Comparison of ENCODE assay signal across 19 cellular contexts in the genomic region with DNA sequence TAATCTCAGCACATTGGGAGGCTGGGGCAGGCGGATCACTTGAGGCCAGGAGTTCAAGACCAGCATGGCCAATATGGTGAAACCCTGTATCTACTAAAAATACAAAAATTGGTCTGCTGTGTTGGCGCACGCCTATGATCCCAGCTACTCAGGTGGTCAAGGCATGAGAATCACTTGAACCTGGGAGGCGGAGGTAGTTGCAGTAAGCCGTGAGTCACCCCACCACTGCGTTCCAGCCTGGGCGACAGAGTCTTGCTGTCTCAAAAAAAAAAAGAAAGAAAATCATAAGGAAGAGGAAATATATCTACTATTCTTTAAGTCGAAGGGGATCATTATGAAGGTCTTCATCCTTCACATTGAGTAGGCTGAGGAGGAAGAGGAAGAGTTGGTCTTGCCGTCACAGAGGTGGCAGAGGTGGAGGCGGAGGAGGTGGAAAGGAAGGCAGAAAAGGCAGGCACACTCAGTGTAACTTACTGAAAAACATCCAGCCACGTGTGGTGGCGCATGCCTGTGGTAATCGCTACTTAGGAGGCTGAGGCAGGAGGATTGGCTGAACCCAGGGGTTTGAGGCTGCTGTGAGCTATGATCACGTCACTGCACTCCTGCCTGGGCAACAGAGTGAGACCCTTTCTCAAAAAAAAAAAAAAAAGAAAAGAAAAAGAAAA. TPM values are rescaled to one million over a fixed set of nuclear protein-coding genes. Genes with fewer than 3 reads are reported as not detected.
DNase-seq lines count a peak whose midpoint lies in the region; ATAC-seq and TF ChIP-seq lines count a peak whose summit lies in the region.
"Had no signal": no experiment of that assay in that cellular context is flagged by ENCODE, and none has a peak within 500 bp of the region (broad histone marks: within the 10 kb centered on the region; RNA-seq: fewer than 3 reads in every experiment).

No MANE protein-coding gene starts in this region.

- peak; percentile 68 for DNase-seq in stimulated activated CD4-positive, alpha-beta T cell treated with anti-CD3 and anti-CD28 coated beads, Interleukin-15, amount 100 ng/mL, for 24 hours
- DNase-seq in stimulated activated CD4-positive, alpha-beta T cell treated with anti-CD3 and anti-CD28 coated beads, Interleukin-12 subunit alpha, Interleukin-12 subunit beta, amount 100 ng/mL, for 4 hours = no peak
- DNase-seq in activated T-cell treated with anti-CD3 and anti-CD28 coated beads, Interleukin-2, amount 50 U/mL, for 72 hours = peak; percentile 51 to 59
- DNase-seq in epithelial cell of prostate (ENCODE audit: low read depth, low spot score) = no peak
- no peak for DNase-seq in posterior cingulate gyrus
- no peak for DNase-seq in ovary
- no peak for DNase-seq in NCI-H1436 (lab: John Stamatoyannopoulos, UW)
- DNase-seq: amygdala, DMS153, dorsolateral prefrontal cortex, KG1, mesenchymal stem cell, NCI-H1930, NCI-H774, uterus had no signal

- H3K27ac ChIP-seq in epithelial cell of prostate (peak overlapping the region; percentile 50), ovary (no peak overlapping the region)
- H3K27ac ChIP-seq: uterus had no signal

- H3K4me3 ChIP-seq in ovary = no peak overlapping the region
- H3K4me3 ChIP-seq: dorsolateral prefrontal cortex, smooth muscle cell, uterus had no signal

- intact Hi-C loops in posterior cingulate gyrus (cut with DNase I) (no loop called here), ovary (cut with DNase I) (no loop called here)

- no peaks in the 10 kb centered on the region for H3K9me3 Mint-ChIP-seq in activated T-cell treated with anti-CD3 and anti-CD28 coated beads, Interleukin-2, amount 50 U/mL, for 72 hours
- H3K9me3 Mint-ChIP-seq in stimulated activated naive CD8-positive, alpha-beta T cell treated with anti-CD3 and anti-CD28 coated beads, Interleukin-15, Interleukin-2, amounts not matched to agents 100 ng/mL and 50 ng/mL, for 24 hours = no peaks in the 10 kb centered on the region

- H3K27me3 ChIP-seq in ovary = no peaks in the 10 kb centered on the region
- H3K27me3 ChIP-seq: dorsolateral prefrontal cortex, uterus had no signal

- peak overlapping the region; percentile 98 for H3K27ac Mint-ChIP-seq in activated T-cell treated with anti-CD3 and anti-CD28 coated beads, Interleukin-2, amount 50 U/mL, for 72 hours
- peak overlapping the region; percentile 95 for H3K27ac Mint-ChIP-seq in stimulated activated naive CD8-positive, alpha-beta T cell treated with anti-CD3 and anti-CD28 coated beads, Interleukin-15, Interleukin-2, amounts not matched to agents 100 ng/mL and 50 ng/mL, for 24 hours

- TF ChIP-seq CTCF in ovary (IDR thresholded peaks at IDR 0.05) = no peak

- ATAC-seq in activated T-cell treated with anti-CD3 and anti-CD28 coated beads, Interleukin-2, amount 50 U/mL, for 72 hours (replicated peaks in 1 of 2) = peak; percentile 31 to 37

- peaks cover 81% of the 10 kb centered on the region for H3K4me1 Mint-ChIP-seq in activated T-cell treated with anti-CD3 and anti-CD28 coated beads, Interleukin-2, amount 50 U/mL, for 72 hours (ENCODE audit: low read depth)
- H3K4me1 Mint-ChIP-seq in stimulated activated naive CD8-positive, alpha-beta T cell treated with anti-CD3 and anti-CD28 coated beads, Interleukin-15, Interleukin-2, amounts not matched to agents 100 ng/mL and 50 ng/mL, for 24 hours (ENCODE audit: low read depth) = peaks cover 84% of the 10 kb centered on the region

- H3K36me3 Mint-ChIP-seq in activated T-cell treated with anti-CD3 and anti-CD28 coated beads, Interleukin-2, amount 50 U/mL, for 72 hours (ENCODE audit: insufficient read depth in 2 of 2) = peaks cover 4 to 18% of the 10 kb centered on the region in 2 donors
- H3K36me3 Mint-ChIP-seq in stimulated activated naive CD8-positive, alpha-beta T cell treated with anti-CD3 and anti-CD28 coated beads, Interleukin-15, Interleukin-2, amounts not matched to agents 100 ng/mL and 50 ng/mL, for 24 hours (ENCODE audit: low read depth) = peaks cover 48% of the 10 kb centered on the region

- peak overlapping the region; percentile 63 to 87 for H3K4me3 Mint-ChIP-seq in activated T-cell treated with anti-CD3 and anti-CD28 coated beads, Interleukin-2, amount 50 U/mL, for 72 hours
- peak overlapping the region; percentile 61 for H3K4me3 Mint-ChIP-seq in stimulated activated naive CD8-positive, alpha-beta T cell treated with anti-CD3 and anti-CD28 coated beads, Interleukin-15, Interleukin-2, amounts not matched to agents 100 ng/mL and 50 ng/mL, for 24 hours

- no peaks in the 10 kb centered on the region for H3K36me3 ChIP-seq in ovary
- H3K36me3 ChIP-seq: uterus had no signal

- H3K9me3 ChIP-seq in ovary = no peaks in the 10 kb centered on the region
- H3K9me3 ChIP-seq: uterus had no signal

- 90 to 94% (median 93%) methylated on average over 14 of the region's 14 CpGs for WGBS in ovary, 3 donors

- TF ChIP-seq POLR2A in ovary (IDR thresholded peaks at IDR 0.05) = no peak

- no peak for TF ChIP-seq EP300 in ovary (IDR thresholded peaks at IDR 0.05)

- H3K27me3 Mint-ChIP-seq in activated T-cell treated with anti-CD3 and anti-CD28 coated beads, Interleukin-2, amount 50 U/mL, for 72 hours (ENCODE audit: low read depth) = no peaks in the 10 kb centered on the region
- no peaks in the 10 kb centered on the region for H3K27me3 Mint-ChIP-seq in stimulated activated naive CD8-positive, alpha-beta T cell treated with anti-CD3 and anti-CD28 coated beads, Interleukin-15, Interleukin-2, amounts not matched to agents 100 ng/mL and 50 ng/mL, for 24 hours

- H3K4me1 ChIP-seq in ovary (ENCODE audit: insufficient read depth) = peaks cover 1% of the 10 kb centered on the region
- H3K4me1 ChIP-seq: uterus had no signal

RNA-seq across cellular contexts. Expression of gene CSK, which starts 14.2 kb away (rescaled TPM):
- 100 to 1,000 TPM; 200 to 267 TPM for total RNA-seq in activated T-cell treated with anti-CD3 and anti-CD28 coated beads, Interleukin-2, amount 50 U/mL, for 72 hours
- total RNA-seq in ovary = 10 to 100 TPM; 10.7 to 49.6 (median 42.1) TPM
- 10 to 100 TPM in 1 of 2 donors, 1 to 10 TPM in 1; 9.2 to 21.6 TPM for polyA plus RNA-seq in ovary

RNA-seq across cellular contexts. Expression of gene LMAN1L, which starts 16.5 kb away (rescaled TPM):
- under 1 TPM; 0.53 to 0.72 TPM for total RNA-seq in activated T-cell treated with anti-CD3 and anti-CD28 coated beads, Interleukin-2, amount 50 U/mL, for 72 hours
- total RNA-seq in ovary = not detected
- polyA plus RNA-seq in ovary = not detected
- total RNA-seq: omental fat pad, SK-MEL-5, smooth muscle cell had no signal
- polyA plus RNA-seq: smooth muscle cell had no signal

RNA-seq across cellular contexts. Expression of gene CPLX3, which starts 30.3 kb away (rescaled TPM):
- total RNA-seq in activated T-cell treated with anti-CD3 and anti-CD28 coated beads, Interleukin-2, amount 50 U/mL, for 72 hours = under 1 TPM; 0.14 to 0.17 TPM
- not detected for total RNA-seq in ovary
- polyA plus RNA-seq in ovary = not detected
- total RNA-seq: omental fat pad, SK-MEL-5, uterus had no signal
- polyA plus RNA-seq: smooth muscle cell had no signal

RNA-seq across cellular contexts. Expression of gene ULK3, which starts 46.9 kb away (rescaled TPM):
- 10 to 100 TPM; 48.5 to 53.8 TPM for total RNA-seq in activated T-cell treated with anti-CD3 and anti-CD28 coated beads, Interleukin-2, amount 50 U/mL, for 72 hours
- total RNA-seq in ovary = 10 to 100 TPM; 25.2 to 45.7 (median 27.8) TPM
- 10 to 100 TPM; 17.4 to 22.6 TPM for polyA plus RNA-seq in ovary

RNA-seq across cellular contexts. Expression of gene CYP1A2, which starts 47.4 kb away (rescaled TPM):
- total RNA-seq in activated T-cell treated with anti-CD3 and anti-CD28 coated beads, Interleukin-2, amount 50 U/mL, for 72 hours = not detected
- under 1 TPM in 1 of 7 donors, not detected in 6; 0.23 TPM for total RNA-seq in ovary
- polyA plus RNA-seq in ovary = not detected
- total RNA-seq: dorsolateral prefrontal cortex, SK-MEL-5, smooth muscle cell, uterus had no signal
- polyA plus RNA-seq: smooth muscle cell had no signal

Comparison
In these comparisons a context has a peak if more than half of its experiments do, and no peak if none do; other contexts are left out.
1. DNase-seq: peak in stimulated activated CD4-positive, alpha-beta T cell treated with anti-CD3 and anti-CD28 coated beads, Interleukin-15, amount 100 ng/mL, for 24 hours (single experiment) and activated T-cell treated with anti-CD3 and anti-CD28 coated beads, Interleukin-2, amount 50 U/mL, for 72 hours (2 of 2); none in stimulated activated CD4-positive, alpha-beta T cell treated with anti-CD3 and anti-CD28 coated beads, Interleukin-12 subunit alpha, Interleukin-12 subunit beta, amount 100 ng/mL, for 4 hours (single experiment), epithelial cell of prostate (single experiment), posterior cingulate gyrus (0 of 10), ovary (0 of 5) and NCI-H1436 (single experiment).